Comparison of ENCODE assay signal across 8 cellular contexts in the genomic region with DNA sequence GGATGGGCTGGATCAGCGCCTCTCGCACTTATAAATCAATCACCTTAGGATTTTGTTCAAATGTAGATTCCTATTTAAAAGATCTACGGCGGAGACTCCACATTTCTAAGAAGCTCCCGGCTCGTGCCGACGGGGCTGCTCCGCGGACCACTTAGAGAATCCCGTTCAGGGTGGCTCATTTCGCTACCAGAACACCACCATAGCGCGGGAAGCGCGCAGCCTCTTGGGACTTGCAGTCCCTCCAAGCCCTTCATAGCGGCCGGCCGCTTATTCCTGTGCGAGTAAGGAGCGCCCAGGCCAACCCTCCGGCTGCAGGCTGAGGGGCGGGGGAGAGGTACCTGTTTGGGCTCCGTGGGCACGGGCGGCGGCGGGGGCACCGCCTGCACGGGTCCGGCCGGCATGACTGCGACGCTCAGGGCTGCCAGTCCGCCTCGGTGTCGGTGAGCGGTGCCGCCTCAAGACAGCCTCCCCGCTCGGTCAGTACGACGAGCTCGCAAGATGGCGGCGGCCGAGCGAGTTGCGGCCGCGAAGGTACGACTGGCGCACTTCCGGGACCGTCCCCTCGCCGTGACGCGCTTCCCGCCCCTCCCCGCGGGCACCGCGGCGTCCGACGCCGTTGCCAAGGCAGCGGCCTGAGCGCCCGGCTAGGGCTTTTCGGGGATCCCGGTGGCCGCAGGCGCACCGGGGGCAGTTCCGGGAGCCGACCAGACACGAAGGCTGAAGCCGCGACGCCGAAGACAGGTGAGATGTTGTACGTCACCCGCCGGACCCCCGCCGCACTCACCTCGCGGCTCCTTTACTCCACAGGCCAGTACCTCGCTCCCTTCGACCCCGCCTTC. TPM values are rescaled to one million over a fixed set of nuclear protein-coding genes. Genes with fewer than 3 reads are reported as not detected.
DNase-seq lines count a peak whose midpoint lies in the region; ATAC-seq and TF ChIP-seq lines count a peak whose summit lies in the region.

Gene CCDC157 (plus strand): TSS at position 616 of the 839 bp plus-strand sequence. CDS start 8,994 bp downstream, outside the sequence.
Gene SF3A1 (minus strand): TSS at position 503 of the 839 bp plus-strand sequence. CDS start 102 bp downstream, at position 401.

- H3K9ac ChIP-seq in KMS-11 (peak within 1 kb of the TSS; percentile 96), fibroblast of lung (ENCODE audit: insufficient read depth, low read length) (peak within 1 kb of the TSS; percentile 91)

- CTCF ChIA-PET in naive thymus-derived CD4-positive, alpha-beta T cell (lab: Charles Lee) = interaction anchor here (0.9 to 3.1 kb wide), 5 partner anchors 26 to 70 kb away, joined by 3 to 18 read pairs (median 3); partner anchors contain the start of gene CASTOR1

- peaks cover 0 to 2% (median 0%) of the 10 kb centered on the region in 11 donors for H3K9me3 Mint-ChIP-seq in naive thymus-derived CD4-positive, alpha-beta T cell
- H3K9me3 Mint-ChIP-seq in stimulated activated effector memory CD8-positive, alpha-beta T cell treated with anti-CD3 and anti-CD28 coated beads, Interleukin-12 subunit alpha, Interleukin-12 subunit beta, amount 100 ng/mL, for 72 hours = no peaks in the 10 kb centered on the region

- H3F3A ChIP-seq in DOHH2 (ENCODE audit: control insufficient read depth, insufficient read depth) = no peaks in the 10 kb centered on the region

- H3K27ac ChIP-seq in DOHH2 (ENCODE audit: low read depth, low read length) (peak within 1 kb of the TSS; percentile 42), KMS-11 (peak within 1 kb of the TSS; percentile 79), fibroblast of lung (ENCODE audit: insufficient read depth, low read length) (peak within 1 kb of the TSS; percentile 95)
- peak within 1 kb of the TSS; percentile 100 for H3K27ac ChIP-seq in naive thymus-derived CD4-positive, alpha-beta T cell (ENCODE audit: low read depth, low read length)

- H3K27me3 ChIP-seq in DOHH2 (ENCODE audit: control insufficient read depth, low read length) = no peaks in the 10 kb centered on the region
- H3K27me3 ChIP-seq in KMS-11 (ENCODE audit: insufficient read depth, low read depth) = no peaks in the 10 kb centered on the region
- no peaks in the 10 kb centered on the region for H3K27me3 ChIP-seq in fibroblast of lung (ENCODE audit: control insufficient read depth, insufficient read depth, low read length)
- no peaks in the 10 kb centered on the region for H3K27me3 ChIP-seq in naive thymus-derived CD4-positive, alpha-beta T cell (ENCODE audit: control insufficient read depth in 2 of 2, insufficient read depth in 2 of 2, low read length in 2 of 2)

- H3K27me3 Mint-ChIP-seq in naive thymus-derived CD4-positive, alpha-beta T cell = peaks cover 0 to 6% (median 0%) of the 10 kb centered on the region in 5 donors

- peak within 1 kb of the TSS; percentile 92 to 99 (median 95) for H3K4me3 Mint-ChIP-seq in naive thymus-derived CD4-positive, alpha-beta T cell
- peak within 1 kb of the TSS; percentile 94 for H3K4me3 Mint-ChIP-seq in stimulated activated effector memory CD8-positive, alpha-beta T cell treated with anti-CD3 and anti-CD28 coated beads, Interleukin-12 subunit alpha, Interleukin-12 subunit beta, amount 100 ng/mL, for 72 hours

- TF ChIP-seq CTCF in DOHH2 (IDR thresholded peaks at IDR 0.05; ENCODE audit: low read depth, low read length, poor library complexity, severe bottlenecking) (no peak), KMS-11 (conservative IDR thresholded peaks at IDR 0.05; ENCODE audit: low read depth, low read length) (no peak), fibroblast of lung (conservative IDR thresholded peaks at IDR 0.05 in 1 of 2, IDR thresholded peaks at IDR 0.05 in 1 of 2; ENCODE audit: low read depth in 1 of 2, low read length in 2 of 2) (no peak)

- peaks cover 22% of the 10 kb centered on the region for H3K4me1 ChIP-seq in DOHH2 (ENCODE audit: control insufficient read depth, low read length)
- H3K4me1 ChIP-seq in KMS-11 (ENCODE audit: low read depth, poor library complexity, severe bottlenecking) = peaks cover 28% of the 10 kb centered on the region
- H3K4me1 ChIP-seq in fibroblast of lung (ENCODE audit: control insufficient read depth, extremely low read depth, insufficient read depth, low read length) = no peaks in the 10 kb centered on the region
- peaks cover 32 to 37% of the 10 kb centered on the region in 2 donors for H3K4me1 ChIP-seq in naive thymus-derived CD4-positive, alpha-beta T cell (ENCODE audit: control insufficient read depth in 2 of 2, insufficient read depth in 2 of 2, low read length in 2 of 2)

- peaks cover 33% of the 10 kb centered on the region for H3K36me3 ChIP-seq in DOHH2 (ENCODE audit: control insufficient read depth, low read length)
- H3K36me3 ChIP-seq in KMS-11 (ENCODE audit: insufficient read depth) = no peaks in the 10 kb centered on the region
- H3K36me3 ChIP-seq in fibroblast of lung (ENCODE audit: control insufficient read depth, insufficient read depth, low read length) = peaks cover 12% of the 10 kb centered on the region
- peaks cover 7 to 30% (median 15%) of the 10 kb centered on the region in 3 experiments for H3K36me3 ChIP-seq in naive thymus-derived CD4-positive, alpha-beta T cell (ENCODE audit: control insufficient read depth in 2 of 3, insufficient read depth in 3 of 3, low read length in 3 of 3)

- H3K27ac Mint-ChIP-seq in naive thymus-derived CD4-positive, alpha-beta T cell = peak within 1 kb of the TSS; percentile 86 to 99 (median 95)
- peak within 1 kb of the TSS; percentile 95 for H3K27ac Mint-ChIP-seq in stimulated activated effector memory CD8-positive, alpha-beta T cell treated with anti-CD3 and anti-CD28 coated beads, Interleukin-12 subunit alpha, Interleukin-12 subunit beta, amount 100 ng/mL, for 72 hours

- DNase-seq in RKO (ENCODE audit: low spot score) (peak; percentile 93), fibroblast of lung (ENCODE audit: low read depth in 2 of 2) (peak; percentile 92 to 93)
- DNase-seq in activated T-helper 1 cell treated with anti-CD3 and anti-CD28 coated beads, Interleukin-2, amount 50 U/mL, for 16 hours (ENCODE audit: low read depth in 1 of 2, low spot score in 1 of 2) = peak; percentile 63 to 80
- peak; percentile 78 to 90 (median 86) for DNase-seq in naive thymus-derived CD4-positive, alpha-beta T cell
- peak; percentile 84 to 92 for DNase-seq in stimulated activated effector memory CD8-positive, alpha-beta T cell treated with anti-CD3 and anti-CD28 coated beads, Interleukin-12 subunit alpha, Interleukin-12 subunit beta, amount 100 ng/mL, for 72 hours (ENCODE audit: low spot score in 2 of 2)

- H3K4me1 Mint-ChIP-seq in naive thymus-derived CD4-positive, alpha-beta T cell = peaks cover 35 to 62% (median 55%) of the 10 kb centered on the region in 7 donors
- peaks cover 53% of the 10 kb centered on the region for H3K4me1 Mint-ChIP-seq in stimulated activated effector memory CD8-positive, alpha-beta T cell treated with anti-CD3 and anti-CD28 coated beads, Interleukin-12 subunit alpha, Interleukin-12 subunit beta, amount 100 ng/mL, for 72 hours

- H3K36me3 Mint-ChIP-seq in naive thymus-derived CD4-positive, alpha-beta T cell = peaks cover 8 to 19% (median 10%) of the 10 kb centered on the region in 5 donors
- H3K36me3 Mint-ChIP-seq in stimulated activated effector memory CD8-positive, alpha-beta T cell treated with anti-CD3 and anti-CD28 coated beads, Interleukin-12 subunit alpha, Interleukin-12 subunit beta, amount 100 ng/mL, for 72 hours = peaks cover 49% of the 10 kb centered on the region

- H3K9me3 ChIP-seq in DOHH2 (ENCODE audit: control insufficient read depth, insufficient read depth, low read length) (no peaks in the 10 kb centered on the region), fibroblast of lung (ENCODE audit: control insufficient read depth, insufficient read depth, low read depth, low read length) (no peaks in the 10 kb centered on the region)
- H3K9me3 ChIP-seq in naive thymus-derived CD4-positive, alpha-beta T cell (ENCODE audit: control insufficient read depth in 2 of 3, low read length in 3 of 3) = no peaks in the 10 kb centered on the region

- POLR2A ChIA-PET in naive thymus-derived CD4-positive, alpha-beta T cell (lab: Charles Lee) = interaction anchor here (0.6 to 7.9 kb wide), 22 partner anchors 10 to 518 kb away, joined by 3 to 87 read pairs (median 6); partner anchors contain the start of genes ASCC2, CASTOR1, RNF215 and SEC14L2

- peaks cover 47% of the 10 kb centered on the region for H3K79me2 ChIP-seq in DOHH2 (ENCODE audit: control insufficient read depth, low read length)
- H3K79me2 ChIP-seq in KMS-11 (ENCODE audit: insufficient read depth, low read depth) = peaks cover 36% of the 10 kb centered on the region
- H3K79me2 ChIP-seq in fibroblast of lung (ENCODE audit: control insufficient read depth, insufficient read depth, low read length) = peaks cover 36% of the 10 kb centered on the region

- H3K4me3 ChIP-seq in DOHH2 (ENCODE audit: low read length) (peak within 1 kb of the TSS; percentile 95), KMS-11 (IDR thresholded peaks at IDR 0.05; ENCODE audit: insufficient read depth, low read depth, low read length) (no peak within 1 kb of the TSS), fibroblast of lung (replicated peaks in 1 of 4; ENCODE audit: control extremely low read depth in 1 of 4, insufficient read depth in 1 of 4, low read depth in 3 of 4, low read length in 4 of 4) (peak within 1 kb of the TSS; percentile 89 to 99 (median 96))
- peak within 1 kb of the TSS; percentile 94 for H3K4me3 ChIP-seq in naive thymus-derived CD4-positive, alpha-beta T cell (ENCODE audit: low read length)

- H3K4me2 ChIP-seq in DOHH2 (ENCODE audit: low read length) (peak within 1 kb of the TSS; percentile 92), KMS-11 (peak within 1 kb of the TSS; percentile 68), fibroblast of lung (ENCODE audit: extremely low read depth, insufficient read depth, low read length) (peak within 1 kb of the TSS; percentile 98)

- ATAC-seq in GM21786 (IDR thresholded peaks at IDR 0.05; ENCODE audit: unreplicated experiment) = peak; percentile 80
- peak; percentile 94 for ATAC-seq in naive thymus-derived CD4-positive, alpha-beta T cell
- peak; percentile 94 for ATAC-seq in stimulated activated effector memory CD8-positive, alpha-beta T cell treated with anti-CD3 and anti-CD28 coated beads, Interleukin-12 subunit alpha, Interleukin-12 subunit beta, amount 100 ng/mL, for 72 hours

- H4K20me1 ChIP-seq in DOHH2 (ENCODE audit: control insufficient read depth, insufficient read depth, low read depth, low read length) (peaks cover 16% of the 10 kb centered on the region), KMS-11 (ENCODE audit: insufficient read depth) (no peaks in the 10 kb centered on the region), fibroblast of lung (ENCODE audit: control insufficient read depth, extremely low read depth, insufficient read depth, low read length) (no peaks in the 10 kb centered on the region)

- H2AFZ ChIP-seq in KMS-11 (ENCODE audit: low read depth) (peak within 1 kb of the TSS; percentile 71), fibroblast of lung (ENCODE audit: low read length) (peak within 1 kb of the TSS; percentile 89)

- no peaks in the 10 kb centered on the region for H3K9me2 ChIP-seq in DOHH2 (replicated peaks; ENCODE audit: control insufficient read depth, low read length)

- intact Hi-C loops in naive thymus-derived CD4-positive, alpha-beta T cell (cut with micrococcal nuclease) = loop anchor here (1.0 to 2.0 kb wide), 11 partner anchors 29 to 753 kb away; partner anchors contain the start of genes CASTOR1 (in 2 of the 2), OSM (in 2 of the 2), RNF215 (in 2 of the 2) and NF2 (in 1 of the 2)

RNA-seq across cellular contexts. Expression of gene CCDC157, which starts in this region (rescaled TPM):
- 1.0 and 1.5 TPM in 2 replicates for total RNA-seq in fibroblast of lung
- polyA plus RNA-seq in fibroblast of lung = 0.77 and 1.1 TPM in 2 replicates
- polyA plus RNA-seq in fibroblast of lung (2012) = 0.91 and 1.6 TPM in 2 replicates
- polyA minus RNA-seq in fibroblast of lung (ENCODE audit: low replicate concordance) = 0.15 and 0.43 TPM in 2 replicates
- total RNA-seq in naive thymus-derived CD4-positive, alpha-beta T cell = 1 to 10 TPM; 1.8 to 6.9 (median 3.2) TPM
- polyA plus RNA-seq in naive thymus-derived CD4-positive, alpha-beta T cell = 1 to 10 TPM; 1.4 to 2.1 TPM

RNA-seq across cellular contexts. Expression of gene SF3A1, which starts in this region (rescaled TPM):
- 10.8 and 17.0 TPM in 2 replicates for total RNA-seq in fibroblast of lung
- polyA plus RNA-seq in fibroblast of lung = 22.9 and 45.9 TPM in 2 replicates
- polyA plus RNA-seq in fibroblast of lung (2012) = 54.0 and 92.7 TPM in 2 replicates
- 363 and 681 TPM in 2 replicates for polyA minus RNA-seq in fibroblast of lung (ENCODE audit: low replicate concordance)
- 100 to 1,000 TPM; 267 to 341 (median 284) TPM for total RNA-seq in naive thymus-derived CD4-positive, alpha-beta T cell
- 100 to 1,000 TPM in 1 of 2 donors, 10 to 100 TPM in 1; 83.2 to 115 TPM for polyA plus RNA-seq in naive thymus-derived CD4-positive, alpha-beta T cell

Comparison
In these comparisons a context has a peak if more than half of its experiments do, and no peak if none do; other contexts are left out.
1. RNA of gene SF3A1 (total RNA-seq): 267 to 341 TPM in naive thymus-derived CD4-positive, alpha-beta T cell; 10.8 to 17.0 TPM in fibroblast of lung; every median in the first group is over 10 times any median in the second.
2. H3K27ac ChIP-seq: peak in every context shown above with its lines; median percentile 100 in naive thymus-derived CD4-positive, alpha-beta T cell; 95 in fibroblast of lung; 79 in KMS-11; 42 in DOHH2.
3. Peak in every context shown above with its lines, with median percentiles within 50 percentile points of each other: H3K4me2 ChIP-seq, ATAC-seq and DNase-seq.